Comparison of ENCODE assay signal across 16 cellular contexts in the genomic region with DNA sequence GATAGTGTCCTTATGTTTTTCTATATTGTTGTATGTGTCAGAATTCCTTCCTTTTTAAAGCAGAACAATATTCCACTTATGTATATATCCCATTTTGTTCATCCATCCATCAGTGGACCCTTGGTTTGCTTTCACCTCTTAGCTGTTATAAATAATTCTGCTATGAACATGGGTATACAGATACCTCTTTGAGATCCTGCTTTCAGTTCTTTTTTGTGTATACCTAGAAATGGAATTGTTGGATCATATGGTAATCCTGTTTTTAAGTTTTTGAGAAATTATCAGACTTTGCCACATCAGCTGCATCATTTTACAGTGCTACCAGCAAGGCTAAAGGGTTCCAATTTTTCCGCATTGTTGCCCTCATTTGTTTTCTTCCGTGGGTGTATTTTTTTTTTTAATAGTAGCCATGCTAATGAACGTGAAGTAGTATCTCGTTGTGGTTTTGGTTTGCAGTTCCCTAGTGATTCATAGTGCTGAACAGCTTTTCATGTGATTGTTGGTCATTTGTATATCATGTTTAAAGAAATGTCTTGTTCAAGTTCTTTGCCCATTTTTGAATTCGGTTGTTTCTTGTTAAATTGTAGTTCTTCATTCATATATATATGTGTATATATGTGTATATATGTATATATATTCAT.
DNase-seq lines count a peak whose midpoint lies in the region; ATAC-seq and TF ChIP-seq lines count a peak whose summit lies in the region.
"Had no signal": no experiment of that assay in that cellular context is flagged by ENCODE, and none has a peak within 500 bp of the region (broad histone marks: within the 10 kb centered on the region; RNA-seq: fewer than 3 reads in every experiment).

No MANE protein-coding gene starts in this region.

- no peaks in the 10 kb centered on the region for H3K27me3 Mint-ChIP-seq in activated B cell treated with CpG ODN at 0.5 μM for 24 hours
- no peaks in the 10 kb centered on the region for H3K27me3 Mint-ChIP-seq in activated CD4-positive, alpha-beta T cell treated with anti-CD3 and anti-CD28 coated beads, Interleukin-2, amount 10 ng/mL, durations not matched to agents 24 days and 14 days
- H3K27me3 Mint-ChIP-seq: activated naive CD8-positive, alpha-beta T cell; naive thymus-derived CD4-positive, alpha-beta T cell had no signal

- H3K9ac ChIP-seq in mammary epithelial cell (ENCODE audit: insufficient read depth, low read length) = no peak overlapping the region

- in situ Hi-C loops in mammary epithelial cell (cut with MboI; ENCODE audit: low sequenced_read_pairs in 2 of 2) = no loop called here

- BruUV-seq in mammary epithelial cell (replicated peaks; lab: Mats Ljungman, UMichigan) = no TSS peak

- no peak overlapping the region for H3K4me3 ChIP-seq in mammary epithelial cell (replicated peaks in 1 of 3; ENCODE audit: insufficient read depth in 1 of 3, low read depth in 2 of 3, low read length in 3 of 3)
- no peak overlapping the region for H3K4me3 ChIP-seq in breast epithelium
- H3K4me3 ChIP-seq: thyroid gland had no signal

- CTCF ChIA-PET in mammary epithelial cell (lab: Charles Lee; ENCODE audit: low non-redundant PET) (no interaction called here), activated B cell treated with CpG ODN at 0.5 μM for 24 hours (lab: Charles Lee) (interaction anchor here (1.3 to 1.4 kb wide), 3 partner anchors 8 to 106 kb away, joined by 4 to 7 read pairs (median 4); no protein-coding TSS in a partner anchor)

- H3K4me3 Mint-ChIP-seq in activated B cell treated with CpG ODN at 0.5 μM for 24 hours = peak overlapping the region; percentile 30
- H3K4me3 Mint-ChIP-seq in activated CD4-positive, alpha-beta T cell treated with anti-CD3 and anti-CD28 coated beads, Interleukin-2, amount 10 ng/mL, durations not matched to agents 24 days and 14 days = no peak overlapping the region
- H3K4me3 Mint-ChIP-seq: activated naive CD8-positive, alpha-beta T cell; naive thymus-derived CD4-positive, alpha-beta T cell had no signal

- TF ChIP-seq CTCF in mammary epithelial cell (conservative IDR thresholded peaks at IDR 0.05 in 1 of 2, IDR thresholded peaks at IDR 0.05 in 1 of 2; ENCODE audit: extremely low read depth in 1 of 2, insufficient read depth in 1 of 2, low read depth in 1 of 2, low read length in 2 of 2) (no peak), breast epithelium (IDR thresholded peaks at IDR 0.05) (no peak), activated B cell treated with CpG ODN at 0.5 μM for 24 hours (IDR thresholded peaks at IDR 0.05) (no peak)

- intact Hi-C loops in mammary epithelial cell (cut with micrococcal nuclease) = no loop called here
- intact Hi-C loops in breast epithelium (cut with DNase I; ENCODE audit: low total_unique reads) = no loop called here
- intact Hi-C loops in activated B cell treated with CpG ODN at 0.5 μM for 24 hours (cut with micrococcal nuclease) = no loop called here
- intact Hi-C loops in activated CD4-positive, alpha-beta T cell treated with anti-CD3 and anti-CD28 coated beads, Interleukin-2, amount 10 ng/mL, durations not matched to agents 24 days and 14 days (cut with micrococcal nuclease) = no loop called here

- H3K9me3 ChIP-seq in mammary epithelial cell (replicated peaks; ENCODE audit: insufficient read depth, low read length) (no peaks in the 10 kb centered on the region), breast epithelium (no peaks in the 10 kb centered on the region)
- H3K9me3 ChIP-seq: thyroid gland had no signal

- H3K36me3 ChIP-seq in mammary epithelial cell (ENCODE audit: insufficient read depth, low read length) (peaks cover 1% of the 10 kb centered on the region), breast epithelium (no peaks in the 10 kb centered on the region)
- H3K36me3 ChIP-seq: thyroid gland had no signal

- no peak for TF ChIP-seq POLR2A in breast epithelium (IDR thresholded peaks at IDR 0.05)

- H4K20me1 ChIP-seq in mammary epithelial cell (ENCODE audit: insufficient read depth, low read length) = no peaks in the 10 kb centered on the region

- POLR2A ChIA-PET in activated B cell treated with CpG ODN at 0.5 μM for 24 hours (lab: Charles Lee) = no interaction called here

- H3K27me3 ChIP-seq in mammary epithelial cell (ENCODE audit: insufficient read depth, low read length) = no peaks in the 10 kb centered on the region
- H3K27me3 ChIP-seq in breast epithelium = no peaks in the 10 kb centered on the region
- H3K27me3 ChIP-seq: thyroid gland had no signal

- H3K4me1 ChIP-seq in mammary epithelial cell (ENCODE audit: insufficient read depth, low read length) (no peaks in the 10 kb centered on the region), breast epithelium (no peaks in the 10 kb centered on the region)
- H3K4me1 ChIP-seq: thyroid gland had no signal

- WGBS in mammary epithelial cell (ENCODE audit: low coverage, missing lambda C conversion rate) = 100% methylated on average over 2 of the region's 5 CpGs

- H3K36me3 Mint-ChIP-seq in activated B cell treated with CpG ODN at 0.5 μM for 24 hours (ENCODE audit: low read depth) = peaks cover 37% of the 10 kb centered on the region
- peaks cover 20% of the 10 kb centered on the region for H3K36me3 Mint-ChIP-seq in activated CD4-positive, alpha-beta T cell treated with anti-CD3 and anti-CD28 coated beads, Interleukin-2, amount 10 ng/mL, durations not matched to agents 24 days and 14 days (ENCODE audit: low read depth)

- no peak overlapping the region for H3K4me2 ChIP-seq in mammary epithelial cell (ENCODE audit: insufficient read depth, low read depth, low read length)

- peak overlapping the region; percentile 72 for H3K27ac Mint-ChIP-seq in activated B cell treated with CpG ODN at 0.5 μM for 24 hours
- H3K27ac Mint-ChIP-seq in activated CD4-positive, alpha-beta T cell treated with anti-CD3 and anti-CD28 coated beads, Interleukin-2, amount 10 ng/mL, durations not matched to agents 24 days and 14 days = no peak overlapping the region
- H3K27ac Mint-ChIP-seq: naive thymus-derived CD4-positive, alpha-beta T cell had no signal

- no peak overlapping the region for H3K27ac ChIP-seq in mammary epithelial cell (ENCODE audit: insufficient read depth, low read depth, low read length)
- no peak overlapping the region for H3K27ac ChIP-seq in breast epithelium
- H3K27ac ChIP-seq: thyroid gland had no signal

- dilution Hi-C loops in mammary epithelial cell (cut with HindIII; ENCODE audit: low sequenced_read_pairs) = no loop called here

- H3K4me1 Mint-ChIP-seq in activated B cell treated with CpG ODN at 0.5 μM for 24 hours = peaks cover 41% of the 10 kb centered on the region
- peaks cover 18% of the 10 kb centered on the region for H3K4me1 Mint-ChIP-seq in activated CD4-positive, alpha-beta T cell treated with anti-CD3 and anti-CD28 coated beads, Interleukin-2, amount 10 ng/mL, durations not matched to agents 24 days and 14 days

- no peak overlapping the region for H2AFZ ChIP-seq in mammary epithelial cell (ENCODE audit: low read depth, low read length)

- peak; percentile 48 for DNase-seq in mammary epithelial cell
- DNase-seq in breast epithelium (ENCODE audit: low spot score in 2 of 2) = no peak
- no peak for DNase-seq in activated B cell treated with CpG ODN at 0.5 μM for 24 hours
- peak; percentile 67 for DNase-seq in iris pigment epithelial cell (ENCODE audit: low read depth)
- peak; percentile 11 for DNase-seq in stromal cell of bone marrow (ENCODE audit: low read depth)
- no peak for DNase-seq in NCI-H526 treated with DMSO at 0.1 percent for 48 hours (lab: John Stamatoyannopoulos, UW)
- DNase-seq in activated CD4-positive, alpha-beta T cell treated with anti-CD3 and anti-CD28 coated beads, Interleukin-2, amount 10 ng/mL, durations not matched to agents 24 days and 14 days = no peak
- DNase-seq: activated CD4-positive, alpha-beta T cell treated with anti-CD3 and anti-CD28 coated beads for 4 hours; activated T-cell treated with anti-CD3 and anti-CD28 coated beads for 4 hours; hypothalamus; naive thymus-derived CD4-positive, alpha-beta T cell; NK-92 treated with Interleukin-12 subunit alpha and Interleukin-12 subunit beta, amount 100 ng/mL, for 24 hours; Right ventricle myocardium superior; thyroid gland had no signal

- peak; percentile 72 for ATAC-seq in activated B cell treated with CpG ODN at 0.5 μM for 24 hours (ENCODE audit: low read depth)
- ATAC-seq in HG02852 (IDR thresholded peaks at IDR 0.05; ENCODE audit: unreplicated experiment) = no peak
- ATAC-seq: naive thymus-derived CD4-positive, alpha-beta T cell had no signal

- H3K79me2 ChIP-seq in mammary epithelial cell (ENCODE audit: insufficient read depth, low read length) = peaks cover 61% of the 10 kb centered on the region

- no peaks in the 10 kb centered on the region for H3K9me3 Mint-ChIP-seq in activated B cell treated with CpG ODN at 0.5 μM for 24 hours
- H3K9me3 Mint-ChIP-seq in activated CD4-positive, alpha-beta T cell treated with anti-CD3 and anti-CD28 coated beads, Interleukin-2, amount 10 ng/mL, durations not matched to agents 24 days and 14 days = no peaks in the 10 kb centered on the region

Comparison
In these comparisons a context has a peak if more than half of its experiments do, and no peak if none do; other contexts are left out.
1. DNase-seq: peak in mammary epithelial cell (single experiment), iris pigment epithelial cell (single experiment) and stromal cell of bone marrow (single experiment); none in breast epithelium (0 of 2), activated B cell treated with CpG ODN at 0.5 μM for 24 hours (single experiment), NCI-H526 treated with DMSO at 0.1 percent for 48 hours (single experiment) and activated CD4-positive, alpha-beta T cell treated with anti-CD3 and anti-CD28 coated beads, Interleukin-2, amount 10 ng/mL, durations not matched to agents 24 days and 14 days (single experiment).